ENCODE assay signal across 2 cellular contexts in genomic region chr1:223864599-223865368, GRCh38.
TF ChIP-seq lines count a peak whose summit lies in the region.
"Not testable (repeated sequence)": the region's sequence is repeated elsewhere in the genome, so short reads cannot be mapped to it uniquely, and the experiment has no call there.

No MANE protein-coding gene starts in this region.

TF ChIP-seq in HEK293, 187 proteins besides CTCF, POLR2A, EP300 and RAD21:
- TF ChIP-seq ZNF146 (tag by site-specific recombination; IDR thresholded peaks at IDR 0.05), result peak; percentile 97
- peak; percentile 44; the same call in 1 of the 2 replicates for TF ChIP-seq ZNF280D (tag by site-specific recombination; IDR thresholded peaks at IDR 0.05)
- TF ChIP-seq ZNF580 (tag by site-specific recombination; IDR thresholded peaks at IDR 0.05), result peak; percentile 75; the same call in 1 of the 2 replicates

TF ChIP-seq in K562, 482 proteins besides CTCF, POLR2A, EP300 and RAD21:
- TF ChIP-seq POLR2G (IDR thresholded peaks at IDR 0.05; ENCODE audit: low read depth, low read length) (0 out of 2 replicates have a peak, but pooled peaks have one; percentile 26), JUN (CRISPR knock-in tag; IDR thresholded peaks at IDR 0.05; ENCODE audit: borderline replicate concordance) (0 out of 2 replicates have a peak, but pooled peaks have one; percentile 25), ARID4B (CRISPR knock-in tag; IDR thresholded peaks at IDR 0.05) (0 out of 2 replicates have a peak, but pooled peaks have one; percentile 33), BCOR (IDR thresholded peaks at IDR 0.05) (peak; percentile 69; the same call in 1 of the 2 replicates), KDM1A (IDR thresholded peaks at IDR 0.05) (0 out of 4 replicates have a peak, but pooled peaks of 1 of the 2 experiments have one; percentile 34), ZNF146 (CRISPR knock-in tag; IDR thresholded peaks at IDR 0.05; ENCODE audit: unreplicated experiment) (peak; percentile 82)
- TF ChIP-seq JUN (IDR thresholded peaks at IDR 0.05; ENCODE audit: borderline replicate concordance, low read depth, low read length), result not testable (repeated sequence)
